ENCODE assay signal across 7 cellular contexts in genomic region chr1:47602491-47602890, GRCh38.
A peak's percentile ranks its signal among the peaks of the same experiment; 100 is the strongest.
DNase-seq lines count a peak whose midpoint lies in the region; TF ChIP-seq lines count a peak whose summit lies in the region.
"Not testable (repeated sequence)": the region's sequence is repeated elsewhere in the genome, so short reads cannot be mapped to it uniquely, and the experiment has no call there.

No MANE protein-coding gene starts in this region.

- not testable (repeated sequence) for TF ChIP-seq EP300 in esophagus muscularis mucosa (IDR thresholded peaks at IDR 0.05)

- not testable (repeated sequence) for H3K79me1 ChIP-seq in mesenchymal stem cell (replicated peaks; ENCODE audit: low read length, poor library complexity, severe bottlenecking)

- H3K9me3 Mint-ChIP-seq in type B pancreatic cell: peaks cover 26% of the 10 kb centered on the region

- not testable (repeated sequence) for H2BK120ac ChIP-seq in mesenchymal stem cell (ENCODE audit: low read depth, low read length)

- TF ChIP-seq CTCF in PC-9 (conservative IDR thresholded peaks at IDR 0.05); esophagus muscularis mucosa (IDR thresholded peaks at IDR 0.05); type B pancreatic cell (conservative IDR thresholded peaks at IDR 0.05): not testable (repeated sequence)

- not testable (repeated sequence) for H2AK5ac ChIP-seq in mesenchymal stem cell (ENCODE audit: low read length, severe bottlenecking)

- CTCF ChIA-PET in PC-9 (lab: Charles Lee): not testable (repeated sequence)

- intact Hi-C loops in PC-9 (cut with micrococcal nuclease; ENCODE audit: unreplicated experiment); esophagus muscularis mucosa (cut with DNase I): not testable (repeated sequence)

- not testable (repeated sequence) for H3K27ac Mint-ChIP-seq in type B pancreatic cell

- H3K36me3 Mint-ChIP-seq in type B pancreatic cell: not testable (repeated sequence)

- H4K20me1 ChIP-seq in PC-9 (ENCODE audit: insufficient read depth): not testable (repeated sequence)

- POLR2A ChIA-PET in PC-9 (lab: Charles Lee; ENCODE audit: unreplicated experiment): not testable (repeated sequence)

- H3K27ac ChIP-seq in PC-9; esophagus muscularis mucosa (replicated peaks in 1 of 4); mesenchymal stem cell (ENCODE audit: low read length, poor library complexity, severe bottlenecking): not testable (repeated sequence)

- H4K91ac ChIP-seq in mesenchymal stem cell (ENCODE audit: low read length): not testable (repeated sequence)

- H2BK15ac ChIP-seq in mesenchymal stem cell (ENCODE audit: low read depth, poor library complexity, severe bottlenecking): peak overlapping the region; percentile 7

- H4K8ac ChIP-seq in mesenchymal stem cell (ENCODE audit: low read length): not testable (repeated sequence)

- not testable (repeated sequence) for H3K9ac ChIP-seq in mesenchymal stem cell (ENCODE audit: low read length)

- not testable (repeated sequence) for BruUV-seq in PC-9 (replicated peaks; lab: Mats Ljungman, UMichigan)

- H3K4ac ChIP-seq in mesenchymal stem cell (ENCODE audit: low read depth in 1 of 2, low read length in 2 of 2): not testable (repeated sequence)

- not testable (repeated sequence) for H2BK5ac ChIP-seq in mesenchymal stem cell (ENCODE audit: low read depth, low read length, poor library complexity, severe bottlenecking)

- H3K23ac ChIP-seq in mesenchymal stem cell (ENCODE audit: low read length in 2 of 2): not testable (repeated sequence)

- not testable (repeated sequence) for H3K14ac ChIP-seq in mesenchymal stem cell (ENCODE audit: low read length in 2 of 2)

- TF ChIP-seq POLR2A in esophagus muscularis mucosa (IDR thresholded peaks at IDR 0.05; ENCODE audit: low read depth): not testable (repeated sequence)

- not testable (repeated sequence) for H2AFZ ChIP-seq in PC-9; mesenchymal stem cell (ENCODE audit: low read depth, low read length)

- not testable (repeated sequence) for H3K27me3 Mint-ChIP-seq in type B pancreatic cell

- H3K9me2 ChIP-seq in PC-9 (ENCODE audit: insufficient read depth): not testable (repeated sequence)

- 94% methylated on average over 10 of the region's 11 CpGs for WGBS in esophagus muscularis mucosa
- WGBS in mesenchymal stem cell: 86% methylated on average over 11 of the region's 11 CpGs

- not testable (repeated sequence) for H3K4me1 ChIP-seq in PC-9 (replicated peaks; ENCODE audit: insufficient read depth); esophagus muscularis mucosa; mesenchymal stem cell (ENCODE audit: control insufficient read depth, insufficient read depth, low read depth, low read length)

- peak overlapping the region; percentile 41; the same call in 1 of the 2 replicates for H3K4me3 ChIP-seq in PC-9
- H3K4me3 ChIP-seq in esophagus muscularis mucosa; mesenchymal stem cell (ENCODE audit: insufficient read depth in 1 of 2, low read depth in 1 of 2, low read length in 2 of 2): not testable (repeated sequence)

- peaks cover 10% of the 10 kb centered on the region for H3K9me3 ChIP-seq in PC-9 (ENCODE audit: insufficient read depth, low read depth)
- H3K9me3 ChIP-seq in esophagus muscularis mucosa: peaks cover 0 to 65% (median 33%) of the 10 kb centered on the region in 4 donors
- peaks cover 32% of the 10 kb centered on the region for H3K9me3 ChIP-seq in mesenchymal stem cell (ENCODE audit: control insufficient read depth, low read length)

- not testable (repeated sequence) for H3K18ac ChIP-seq in mesenchymal stem cell (ENCODE audit: low read depth in 1 of 2, low read length in 2 of 2)

- not testable (repeated sequence) for H3K27me3 ChIP-seq in PC-9 (ENCODE audit: insufficient read depth, low read depth); mesenchymal stem cell (ENCODE audit: control insufficient read depth in 1 of 2, insufficient read depth in 1 of 2, low read length in 2 of 2)
- H3K27me3 ChIP-seq in esophagus muscularis mucosa: peaks cover 0 to 14% (median 0%) of the 10 kb centered on the region in 4 donors

- H3K4me2 ChIP-seq in PC-9: peak overlapping the region; percentile 59
- not testable (repeated sequence) for H3K4me2 ChIP-seq in mesenchymal stem cell (ENCODE audit: low read length, poor library complexity, severe bottlenecking)

- H2BK12ac ChIP-seq in mesenchymal stem cell (ENCODE audit: low read length in 2 of 2): not testable (repeated sequence)

- H3K79me2 ChIP-seq in PC-9 (ENCODE audit: low read depth): not testable (repeated sequence)

- not testable (repeated sequence) for H3F3A ChIP-seq in PC-9 (ENCODE audit: insufficient read depth, low read depth)

- not testable (repeated sequence) for H3K4me3 Mint-ChIP-seq in type B pancreatic cell

- DNase-seq in PC-9, mesenchymal stem cell: not testable (repeated sequence)
- DNase-seq in activated CD8-positive, alpha-beta memory T cell treated with anti-CD3 and anti-CD28 coated beads for 24 hours: peak; percentile 3
- peak; percentile 26 for DNase-seq in activated CD8-positive, alpha-beta memory T cell treated with anti-CD3 and anti-CD28 coated beads, Interleukin-2, amount 50 U/mL, for 48 hours
- DNase-seq in esophagus muscularis mucosa (ENCODE audit: extremely low spot score) (peak; percentile 5), islet precursor cell (peak; percentile 4), type B pancreatic cell (ENCODE audit: extremely low spot score, unreplicated experiment) (peak; percentile 34)

- not testable (repeated sequence) for H3K4me1 Mint-ChIP-seq in type B pancreatic cell (ENCODE audit: unreplicated experiment)

- not testable (repeated sequence) for H3K36me3 ChIP-seq in PC-9 (ENCODE audit: low read depth); esophagus muscularis mucosa; mesenchymal stem cell (ENCODE audit: control insufficient read depth in 1 of 2, insufficient read depth in 2 of 2, low read depth in 1 of 2, low read length in 2 of 2)
